Comparison of ENCODE assay signal across 8 cellular contexts in the genomic region with DNA sequence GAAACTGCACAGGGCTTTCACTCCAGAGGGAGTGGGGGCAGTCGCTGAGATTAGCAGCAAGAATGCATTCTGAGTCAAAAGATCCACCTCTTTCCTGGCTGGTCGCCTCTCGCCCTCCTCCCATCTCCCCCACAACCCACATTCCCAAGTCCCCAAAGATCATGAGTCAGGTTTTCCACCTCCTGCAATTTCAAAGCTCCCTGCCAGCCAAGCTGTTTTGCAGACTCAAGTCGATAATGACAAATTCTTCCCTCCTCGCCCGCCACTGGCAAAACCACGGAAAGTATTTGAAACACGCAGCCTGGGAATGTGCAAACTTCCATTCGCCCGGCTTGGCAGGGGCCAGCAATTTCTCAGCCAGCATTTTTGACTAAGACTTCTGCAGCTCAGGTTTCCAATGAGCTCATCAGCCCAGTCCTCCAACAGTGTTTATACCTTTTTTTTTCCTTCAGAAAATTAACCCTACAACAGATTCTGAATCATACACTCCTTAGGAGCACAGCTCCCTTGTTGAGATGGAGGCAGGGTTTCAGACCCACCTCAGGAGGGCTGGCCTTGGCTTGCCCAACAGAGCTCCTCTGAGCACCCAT.
DNase-seq lines count a peak whose midpoint lies in the region; ATAC-seq, FAIRE-seq and TF ChIP-seq lines count a peak whose summit lies in the region.

No MANE protein-coding gene starts in this region.

- peaks cover 6% of the 10 kb centered on the region for H3F3A ChIP-seq in neural progenitor cell (ENCODE audit: low read depth)

- H3K27ac ChIP-seq in SJCRH30 (peak overlapping the region; percentile 44), neural progenitor cell (no peak overlapping the region)

- H3K36me3 Mint-ChIP-seq in neural progenitor cell: no peaks in the 10 kb centered on the region
- H3K36me3 Mint-ChIP-seq in activated CD8-positive, alpha-beta T cell treated with anti-CD3 and anti-CD28 coated beads, Interleukin-2, amount 10 ng/mL, durations not matched to agents 7 days and 5 days (ENCODE audit: low read depth): no peaks in the 10 kb centered on the region

- peaks cover 15% of the 10 kb centered on the region for H3K27me3 Mint-ChIP-seq in neural progenitor cell (ENCODE audit: insufficient read depth, low read depth)
- peaks cover 10% of the 10 kb centered on the region for H3K27me3 Mint-ChIP-seq in activated CD8-positive, alpha-beta T cell treated with anti-CD3 and anti-CD28 coated beads, Interleukin-2, amount 10 ng/mL, durations not matched to agents 7 days and 5 days (ENCODE audit: low read depth)

- H3K27ac Mint-ChIP-seq in neural progenitor cell: peak overlapping the region; percentile 57
- H3K27ac Mint-ChIP-seq in activated CD8-positive, alpha-beta T cell treated with anti-CD3 and anti-CD28 coated beads, Interleukin-2, amount 10 ng/mL, durations not matched to agents 7 days and 5 days: no peak overlapping the region

- peaks cover 13% of the 10 kb centered on the region for H3K9me3 Mint-ChIP-seq in neural progenitor cell
- H3K9me3 Mint-ChIP-seq in activated CD8-positive, alpha-beta T cell treated with anti-CD3 and anti-CD28 coated beads, Interleukin-2, amount 10 ng/mL, durations not matched to agents 7 days and 5 days (ENCODE audit: insufficient read depth): no peaks in the 10 kb centered on the region

- FAIRE-seq in G401.6 (lab: Jason Lieb, UNC): peak; percentile 100

- H3K4me3 ChIP-seq in SJCRH30 (no peak overlapping the region), fibroblast of the aortic adventitia (ENCODE audit: low read depth, low read length) (no peak overlapping the region), neural progenitor cell (no peak overlapping the region)

- ATAC-seq in GM19452 (IDR thresholded peaks at IDR 0.05; ENCODE audit: unreplicated experiment): no peak
- no peak for ATAC-seq in activated CD8-positive, alpha-beta T cell treated with anti-CD3 and anti-CD28 coated beads, Interleukin-2, amount 10 ng/mL, durations not matched to agents 7 days and 5 days

- CTCF ChIA-PET in activated CD8-positive, alpha-beta T cell treated with anti-CD3 and anti-CD28 coated beads, Interleukin-2, amount 10 ng/mL, durations not matched to agents 7 days and 5 days (lab: Charles Lee): no interaction called here

- peaks cover 25% of the 10 kb centered on the region for H3K4me1 ChIP-seq in SJCRH30
- peaks cover 13% of the 10 kb centered on the region for H3K4me1 ChIP-seq in neural progenitor cell

- DNase-seq in SJCRH30 (peak; percentile 90 to 96), fibroblast of the aortic adventitia (ENCODE audit: low read depth) (peak; percentile 100), neural progenitor cell (ENCODE audit: low spot score) (peak; percentile 68)
- no peak for DNase-seq in activated CD4-positive, alpha-beta T cell treated with anti-CD3 and anti-CD28 coated beads for 48 hours
- no peak for DNase-seq in stimulated activated CD4-positive, alpha-beta T cell treated with anti-CD3 and anti-CD28 coated beads, Interleukin-2, amount 100 ng/mL, for 48 hours
- DNase-seq in activated CD8-positive, alpha-beta T cell treated with anti-CD3 and anti-CD28 coated beads, Interleukin-2, amount 10 ng/mL, durations not matched to agents 7 days and 5 days: no peak

- peak overlapping the region; percentile 83 for H2AFZ ChIP-seq in neural progenitor cell (replicated peaks)

- H3K36me3 ChIP-seq in SJCRH30 (no peaks in the 10 kb centered on the region), neural progenitor cell (no peaks in the 10 kb centered on the region)

- no peaks in the 10 kb centered on the region for H3K27me3 ChIP-seq in SJCRH30
- no peaks in the 10 kb centered on the region for H3K27me3 ChIP-seq in neural progenitor cell

- no peaks in the 10 kb centered on the region for H3K9me3 ChIP-seq in SJCRH30 (replicated peaks)
- no peaks in the 10 kb centered on the region for H3K9me3 ChIP-seq in neural progenitor cell (ENCODE audit: low read depth)

- no peaks in the 10 kb centered on the region for H4K20me1 ChIP-seq in neural progenitor cell (ENCODE audit: low read depth)

- peaks cover 27% of the 10 kb centered on the region for H3K4me1 Mint-ChIP-seq in neural progenitor cell
- H3K4me1 Mint-ChIP-seq in activated CD8-positive, alpha-beta T cell treated with anti-CD3 and anti-CD28 coated beads, Interleukin-2, amount 10 ng/mL, durations not matched to agents 7 days and 5 days (ENCODE audit: low read depth): no peaks in the 10 kb centered on the region

- no peaks in the 10 kb centered on the region for H3K79me2 ChIP-seq in neural progenitor cell (ENCODE audit: low read depth)

- POLR2A ChIA-PET in activated CD8-positive, alpha-beta T cell treated with anti-CD3 and anti-CD28 coated beads, Interleukin-2, amount 10 ng/mL, durations not matched to agents 7 days and 5 days (lab: Charles Lee): no interaction called here

- peak overlapping the region; percentile 36 for H3K4me2 ChIP-seq in neural progenitor cell

- no peak overlapping the region for H3K9ac ChIP-seq in neural progenitor cell

- no peak for TF ChIP-seq CTCF in fibroblast of the aortic adventitia (IDR thresholded peaks at IDR 0.05; ENCODE audit: insufficient read depth, low read length)
- no peak for TF ChIP-seq CTCF in neural progenitor cell (IDR thresholded peaks at IDR 0.05)

- peak overlapping the region; percentile 57 for H3K4me3 Mint-ChIP-seq in neural progenitor cell
- no peak overlapping the region for H3K4me3 Mint-ChIP-seq in activated CD8-positive, alpha-beta T cell treated with anti-CD3 and anti-CD28 coated beads, Interleukin-2, amount 10 ng/mL, durations not matched to agents 7 days and 5 days

Comparison
In these comparisons a context has a peak if more than half of its experiments do, and no peak if none do; other contexts are left out.
1. DNase-seq: peak in SJCRH30 (2 of 2), fibroblast of the aortic adventitia (single experiment) and neural progenitor cell (single experiment); none in activated CD4-positive, alpha-beta T cell treated with anti-CD3 and anti-CD28 coated beads for 48 hours (single experiment), stimulated activated CD4-positive, alpha-beta T cell treated with anti-CD3 and anti-CD28 coated beads, Interleukin-2, amount 100 ng/mL, for 48 hours (0 of 2) and activated CD8-positive, alpha-beta T cell treated with anti-CD3 and anti-CD28 coated beads, Interleukin-2, amount 10 ng/mL, durations not matched to agents 7 days and 5 days (single experiment).